Comparison of ENCODE assay signal across 9 cellular contexts in the genomic region with DNA sequence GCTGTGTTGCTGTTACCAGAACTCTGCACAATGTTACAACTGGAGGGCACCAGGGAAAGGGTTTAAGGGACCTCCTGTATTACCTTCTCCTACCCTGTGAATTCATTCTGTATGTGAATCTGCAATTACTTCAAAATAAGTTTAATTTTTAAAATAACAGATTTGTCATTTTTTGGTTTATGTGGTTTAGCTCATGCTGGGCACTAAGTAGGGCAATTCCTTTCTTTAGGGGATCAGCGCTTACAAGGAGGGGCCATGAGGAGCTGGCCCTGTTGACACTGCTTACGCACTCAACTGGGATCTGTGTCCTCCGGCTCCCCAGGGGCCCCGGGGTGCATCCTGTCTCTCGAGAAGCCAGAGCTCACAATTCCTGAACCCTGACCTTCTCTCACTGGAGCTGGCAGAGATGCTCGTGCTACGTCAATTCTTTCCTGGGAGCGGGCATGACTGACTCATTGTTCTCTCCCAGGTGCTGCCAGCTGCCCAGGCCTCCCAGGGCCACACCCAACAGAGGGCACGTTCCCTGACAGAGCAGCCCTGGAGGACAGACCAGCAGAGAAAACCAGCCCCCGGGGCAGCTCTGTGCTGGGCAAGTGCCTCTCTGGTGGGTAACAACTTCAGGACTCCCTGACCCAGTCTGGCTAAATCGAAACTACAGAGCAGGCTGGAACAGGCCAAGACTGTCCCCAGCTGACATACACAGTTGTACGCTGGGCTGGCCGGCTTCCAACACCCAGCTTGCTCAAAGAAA. TPM values are rescaled to one million over a fixed set of nuclear protein-coding genes. Genes with fewer than 3 reads are reported as not detected.
DNase-seq lines count a peak whose midpoint lies in the region; ATAC-seq and TF ChIP-seq lines count a peak whose summit lies in the region.
"Had no signal": no experiment of that assay in that cellular context is flagged by ENCODE, and none has a peak within 500 bp of the region (broad histone marks: within the 10 kb centered on the region; RNA-seq: fewer than 3 reads in every experiment).

No MANE protein-coding gene starts in this region.

- H3K27me3 ChIP-seq in Peyer's patch (no peaks in the 10 kb centered on the region), ovary (no peaks in the 10 kb centered on the region)

- TF ChIP-seq POLR2A in Peyer's patch (IDR thresholded peaks at IDR 0.05) (peak; percentile 58 to 83), ovary (IDR thresholded peaks at IDR 0.05) (no peak)

- ATAC-seq in stimulated activated naive CD8-positive, alpha-beta T cell treated with anti-CD3 and anti-CD28 coated beads, Interleukin-15, amount 100 ng/mL, for 72 hours, result no peak
- ATAC-seq: GM12878 had no signal

- no peaks in the 10 kb centered on the region for H3K9me3 ChIP-seq in Peyer's patch
- no peaks in the 10 kb centered on the region for H3K9me3 ChIP-seq in ovary

- TF ChIP-seq CTCF in Peyer's patch (IDR thresholded peaks at IDR 0.05), result no peak
- TF ChIP-seq CTCF in fibroblast of villous mesenchyme (IDR thresholded peaks at IDR 0.05; ENCODE audit: insufficient read depth, low read depth, low read length), result no peak
- no peak for TF ChIP-seq CTCF in ovary (IDR thresholded peaks at IDR 0.05)

- H3K4me1 ChIP-seq in Peyer's patch (peaks cover 0 to 75% (median 5%) of the 10 kb centered on the region in 4 donors), ovary (ENCODE audit: insufficient read depth) (peaks cover 47% of the 10 kb centered on the region)

- H3K4me3 ChIP-seq in Peyer's patch (peak overlapping the region in 2 of 4 donors; percentile 1 to 13), fibroblast of villous mesenchyme (ENCODE audit: low read depth, low read length) (peak overlapping the region; percentile 3), ovary (no peak overlapping the region)
- H3K4me3 ChIP-seq: GM12878 had no signal

- no peaks in the 10 kb centered on the region for H3K4me1 Mint-ChIP-seq in stimulated activated naive CD8-positive, alpha-beta T cell treated with anti-CD3 and anti-CD28 coated beads, Interleukin-15, amount 100 ng/mL, for 72 hours

- intact Hi-C loops in ovary (cut with DNase I), result no loop called here

- H3K36me3 ChIP-seq in Peyer's patch (no peaks in the 10 kb centered on the region), ovary (no peaks in the 10 kb centered on the region)

- no peaks in the 10 kb centered on the region for H3K9me3 Mint-ChIP-seq in stimulated activated naive CD8-positive, alpha-beta T cell treated with anti-CD3 and anti-CD28 coated beads, Interleukin-15, amount 100 ng/mL, for 72 hours

- H3K4me3 Mint-ChIP-seq in stimulated activated naive CD8-positive, alpha-beta T cell treated with anti-CD3 and anti-CD28 coated beads, Interleukin-15, amount 100 ng/mL, for 72 hours, result no peak overlapping the region

- H3K27ac Mint-ChIP-seq in stimulated activated naive CD8-positive, alpha-beta T cell treated with anti-CD3 and anti-CD28 coated beads, Interleukin-15, amount 100 ng/mL, for 72 hours, result no peak overlapping the region

- H3K27ac ChIP-seq in Peyer's patch, result peak overlapping the region; percentile 32 to 94 (median 88)
- H3K27ac ChIP-seq in ovary, result peak overlapping the region; percentile 32 to 86

- peak; percentile 86 for DNase-seq in COLO668 (lab: John Stamatoyannopoulos, UW; ENCODE audit: unreplicated experiment)
- DNase-seq in Peyer's patch, result peak in 2 of 3 donors; percentile 91 to 92
- peak; percentile 89 for DNase-seq in fibroblast of villous mesenchyme (ENCODE audit: low read depth)
- DNase-seq in ovary, result peak; percentile 75 to 88 (median 78)
- DNase-seq in stimulated activated naive CD8-positive, alpha-beta T cell treated with anti-CD3 and anti-CD28 coated beads, Interleukin-15, amount 100 ng/mL, for 72 hours, result no peak
- DNase-seq in Kasumi-1 (lab: John Stamatoyannopoulos, UW), result no peak
- no peak for DNase-seq in T-helper 1 cell
- DNase-seq in stimulated activated CD4-positive, alpha-beta T cell treated with anti-CD3 and anti-CD28 coated beads, Interleukin-4, amount 100 ng/mL, for 1 hour, result no peak

- H3K27me3 Mint-ChIP-seq in stimulated activated naive CD8-positive, alpha-beta T cell treated with anti-CD3 and anti-CD28 coated beads, Interleukin-15, amount 100 ng/mL, for 72 hours, result peaks cover 8% of the 10 kb centered on the region

- WGBS in ovary, 3 donors, result 18 to 29% (median 21%) methylated on average over 13 of the region's 13 CpGs

- no peak for TF ChIP-seq EP300 in ovary (IDR thresholded peaks at IDR 0.05)

RNA-seq across cellular contexts. Expression of gene CTBP2, which starts 36.8 kb away (rescaled TPM):
- total RNA-seq in Peyer's patch (10 to 100 TPM; 53.6 to 83.8 (median 64.7) TPM), fibroblast of villous mesenchyme (74.3 and 84.7 TPM in 2 replicates), ovary (100 to 1,000 TPM in 1 of 7 donors, 10 to 100 TPM in 6; 37.8 to 107 (median 80.8) TPM)
- polyA plus RNA-seq in ovary, result 10 to 100 TPM; 25.3 to 63.7 TPM

Comparison
In these comparisons a context has a peak if more than half of its experiments do, and no peak if none do; other contexts are left out.
1. DNase-seq: peak in COLO668 (single experiment), Peyer's patch (2 of 3), fibroblast of villous mesenchyme (single experiment) and ovary (5 of 5); none in stimulated activated naive CD8-positive, alpha-beta T cell treated with anti-CD3 and anti-CD28 coated beads, Interleukin-15, amount 100 ng/mL, for 72 hours (0 of 2), Kasumi-1 (0 of 2), T-helper 1 cell (0 of 5) and stimulated activated CD4-positive, alpha-beta T cell treated with anti-CD3 and anti-CD28 coated beads, Interleukin-4, amount 100 ng/mL, for 1 hour (single experiment).